8 cellular contexts compared by ENCODE assay signal in the genomic region with DNA sequence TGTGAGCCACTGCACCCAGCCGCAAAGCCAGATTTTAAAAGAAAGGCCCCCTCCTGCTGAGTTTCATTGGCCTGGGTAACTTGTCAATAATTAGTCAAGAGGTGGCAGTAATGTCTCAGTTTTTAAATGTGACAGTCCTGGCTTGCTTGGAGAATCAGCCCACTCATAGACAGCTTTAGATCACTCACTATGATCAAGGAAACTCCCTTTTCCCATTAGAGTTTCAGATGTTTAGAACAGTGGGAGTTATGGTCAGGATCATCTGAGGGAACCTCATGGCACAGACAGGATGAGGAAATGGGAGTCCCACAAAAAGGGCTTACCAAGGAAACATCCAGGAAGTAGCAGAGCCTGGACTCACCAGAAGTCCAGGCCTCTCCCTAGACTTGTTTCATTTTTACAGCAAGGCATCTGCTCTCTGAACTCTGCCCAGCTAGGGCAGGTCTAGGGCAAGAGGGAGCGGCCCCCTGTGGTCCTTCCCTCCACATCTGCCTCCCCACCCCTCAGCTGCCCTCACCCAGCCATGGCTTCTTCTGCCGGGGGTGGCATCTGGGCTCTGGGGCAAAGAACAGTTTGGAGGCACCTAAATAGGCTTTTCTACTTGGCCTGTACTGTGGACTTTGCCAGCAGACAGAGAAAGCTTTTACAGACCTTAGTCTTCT. TPM values are rescaled to one million over a fixed set of nuclear protein-coding genes. Genes with fewer than 3 reads are reported as not detected.
DNase-seq lines count a peak whose midpoint lies in the region; ATAC-seq lines count a peak whose summit lies in the region.

No MANE protein-coding gene starts in this region.

- peak; percentile 53 for ATAC-seq in HG03520 (IDR thresholded peaks at IDR 0.05; ENCODE audit: unreplicated experiment)

- DNase-seq in NCI-H82 (lab: John Stamatoyannopoulos, UW): peak; percentile 56
- no peak for DNase-seq in NCI-H82 treated with DMSO at 0.1 percent for 48 hours (lab: John Stamatoyannopoulos, UW; ENCODE audit: unreplicated experiment)
- DNase-seq in RPMI7951 (ENCODE audit: low read depth): peak; percentile 47
- peak; percentile 36 for DNase-seq in fibroblast of gingiva (ENCODE audit: low read depth)
- peak; percentile 70 for DNase-seq in pons (ENCODE audit: low spot score)
- no peak for DNase-seq in activated CD4-positive, CD25-positive, alpha-beta regulatory T cell (lab: John Stamatoyannopoulos, UW)
- no peak for DNase-seq in stimulated activated CD4-positive, alpha-beta T cell treated with anti-CD3 and anti-CD28 coated beads, Interleukin-2, amount 100 ng/mL, for 48 hours

RNA-seq across cellular contexts. Expression of a gene that starts 11.2 kb away (rescaled TPM):
- not detected in 2 replicates for total RNA-seq in RPMI7951 (2014; rRNA removed; shearing (Covaris generic))

Comparison
In these comparisons a context has a peak if more than half of its experiments do, and no peak if none do; other contexts are left out.
1. DNase-seq: peak in NCI-H82 (single experiment), RPMI7951 (single experiment), fibroblast of gingiva (single experiment) and pons (single experiment); none in NCI-H82 treated with DMSO at 0.1 percent for 48 hours (single experiment), activated CD4-positive, CD25-positive, alpha-beta regulatory T cell (0 of 4) and stimulated activated CD4-positive, alpha-beta T cell treated with anti-CD3 and anti-CD28 coated beads, Interleukin-2, amount 100 ng/mL, for 48 hours (0 of 2).